In genomic region chr17:35448214-35448898, GRCh38 we compare ENCODE assay signal across 1 cellular context.
TF ChIP-seq lines count a peak whose summit lies in the region.

Gene SLFN13, minus strand, starts transcription at chr17:35448766. Its CDS starts 3,086 bp downstream, at chr17:35445680.

TF ChIP-seq in H1, 55 proteins besides CTCF, POLR2A, EP300 and RAD21 (continued from another document):
- TF ChIP-seq HDAC6 (IDR thresholded peaks at IDR 0.05; ENCODE audit: low read depth, low read length), result no peak
- TF ChIP-seq E2F6 (IDR thresholded peaks at IDR 0.05), result no peak; the same call in none of the 2 replicates
- TF ChIP-seq PHF8 (conservative IDR thresholded peaks at IDR 0.05; ENCODE audit: low read depth, low read length), result peak; percentile 75
